In genomic region chr13:42981317-42981716, GRCh38 we compare ENCODE assay signal across 16 cellular contexts.
DNase-seq lines count a peak whose midpoint lies in the region; ATAC-seq and TF ChIP-seq lines count a peak whose summit lies in the region.
"Had no signal": no experiment of that assay in that cellular context is flagged by ENCODE, and none has a peak within 500 bp of the region (broad histone marks: within the 10 kb centered on the region; RNA-seq: fewer than 3 reads in every experiment).

No MANE protein-coding gene starts in this region.

- no peaks in the 10 kb centered on the region for H3K27me3 ChIP-seq in RWPE2 (ENCODE audit: insufficient read depth, poor library complexity, severe bottlenecking)
- H3K27me3 ChIP-seq: sigmoid colon had no signal

- H3K36me3 ChIP-seq in RWPE2 (ENCODE audit: low read depth) = no peaks in the 10 kb centered on the region
- H3K36me3 ChIP-seq: sigmoid colon had no signal

- H3K4me1 ChIP-seq in RWPE2 (ENCODE audit: insufficient read depth, poor library complexity, severe bottlenecking) = peaks cover 12% of the 10 kb centered on the region

- POLR2A ChIA-PET in GM10248 (lab: Yijun Ruan, JAX) = no interaction called here

- CTCF ChIA-PET in GM10248 (lab: Yijun Ruan, JAX) = interaction anchor here (3.9 to 5.6 kb wide), 2 partner anchors 10 to 13 kb away, joined by 21 to 27 read pairs; no protein-coding TSS in a partner anchor

- H3K4me3 ChIP-seq in RWPE2 (ENCODE audit: severe bottlenecking) = no peak overlapping the region
- H3K4me3 ChIP-seq in skeletal muscle cell (ENCODE audit: low read depth, low read length) = no peak overlapping the region
- H3K4me3 ChIP-seq: sigmoid colon had no signal

- ATAC-seq in RWPE2 (ENCODE audit: low read depth) (peak; percentile 41; the same call in 1 of the 3 replicates), HG03025 (IDR thresholded peaks at IDR 0.05; ENCODE audit: low FRiP score, unreplicated experiment) (no peak), HG03175 (IDR thresholded peaks at IDR 0.05; ENCODE audit: unreplicated experiment) (no peak)
- ATAC-seq: PC-3 had no signal

- peak overlapping the region; percentile 61 for H3K27ac ChIP-seq in RWPE2 (ENCODE audit: poor library complexity, severe bottlenecking)
- peak overlapping the region; percentile 18 for H3K27ac ChIP-seq in epithelial cell of prostate
- H3K27ac ChIP-seq: sigmoid colon had no signal

- peak; percentile 18 for DNase-seq in ELR (ENCODE audit: low read depth)
- no peak for DNase-seq in RWPE2 (ENCODE audit: low spot score)
- no peak for DNase-seq in epithelial cell of prostate (ENCODE audit: low read depth, low spot score)
- peak; percentile 52 for DNase-seq in skeletal muscle cell (ENCODE audit: low read depth)
- no peak for DNase-seq in GM10248 (ENCODE audit: extremely low spot score)
- DNase-seq: activated CD4-positive, alpha-beta T cell treated with anti-CD3 and anti-CD28 coated beads, Interleukin-2, amount 50 U/mL, for 4 hours; activated naive CD4-positive, alpha-beta T cell treated with anti-CD3 and anti-CD28 coated beads, Interleukin-2, amount 50 U/mL, for 16 hours; activated T-cell treated with anti-CD3 and anti-CD28 coated beads for 4 hours; H7; hypothalamus; NCI-H774; sigmoid colon; stimulated activated CD4-positive, alpha-beta T cell treated with anti-CD3 and anti-CD28 coated beads, Interleukin-2, amount 100 ng/mL, for 48 hours had no signal

- H3K9me3 ChIP-seq in RWPE2 (ENCODE audit: severe bottlenecking) = no peaks in the 10 kb centered on the region
- H3K9me3 ChIP-seq: sigmoid colon had no signal

- TF ChIP-seq CTCF in RWPE2 (IDR thresholded peaks at IDR 0.05; ENCODE audit: poor library complexity, severe bottlenecking) (no peak), GM10248 (IDR thresholded peaks at IDR 0.05; ENCODE audit: control extremely low read depth, extremely low read depth, low read depth, missing control alignments) (no peak)

Comparison
In these comparisons a context has a peak if more than half of its experiments do, and no peak if none do; other contexts are left out.
1. DNase-seq: peak in ELR (single experiment) and skeletal muscle cell (single experiment); none in RWPE2 (single experiment), epithelial cell of prostate (single experiment) and GM10248 (single experiment).